ENCODE assay signal across 13 cellular contexts in the genomic region with DNA sequence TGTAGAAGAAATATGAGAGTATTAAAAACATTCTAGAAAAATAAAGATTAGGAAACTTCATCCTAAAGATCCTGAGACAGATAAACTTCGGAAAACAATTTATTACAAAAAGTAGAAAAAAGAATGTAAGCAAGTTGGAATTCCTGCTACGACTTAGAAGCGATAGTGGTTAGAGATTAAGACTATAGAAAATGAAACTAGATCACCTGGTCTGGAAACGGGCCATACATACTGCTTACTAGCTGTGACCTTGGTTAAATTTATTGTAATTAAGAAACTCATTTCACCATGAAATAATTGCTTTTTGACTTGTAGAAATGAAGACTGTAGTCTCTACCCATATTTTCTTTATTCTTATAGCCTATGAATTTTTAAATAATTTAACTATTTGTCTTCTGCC.
DNase-seq lines count a peak whose midpoint lies in the region; ATAC-seq, FAIRE-seq and TF ChIP-seq lines count a peak whose summit lies in the region.
"Had no signal": no experiment of that assay in that cellular context is flagged by ENCODE, and none has a peak within 500 bp of the region (broad histone marks: within the 10 kb centered on the region; RNA-seq: fewer than 3 reads in every experiment).

No MANE protein-coding gene starts in this region.

- no peaks in the 10 kb centered on the region for H3K9me2 ChIP-seq in Loucy (replicated peaks; ENCODE audit: low read depth, low read length)

- H3K4me3 ChIP-seq in Loucy (ENCODE audit: low read length, poor library complexity, severe bottlenecking) = peak overlapping the region; percentile 24
- H3K4me3 ChIP-seq in keratinocyte (ENCODE audit: control insufficient read depth in 2 of 3, extremely low read depth in 1 of 3, insufficient read depth in 2 of 3, low read depth in 1 of 3, low read length in 3 of 3) = peak overlapping the region in 2 of 3 experiments; percentile 15 to 41
- no peak overlapping the region for H3K4me3 ChIP-seq in brain microvascular endothelial cell (ENCODE audit: low read depth, low read length)
- H3K4me3 ChIP-seq: BLaER1 treated with 17β-estradiol and CSF1 and Interleukin-3, amounts not matched to agents 10 nM and 100 nM had no signal

- TF ChIP-seq CTCF in Loucy (conservative IDR thresholded peaks at IDR 0.05; ENCODE audit: low read length) (no peak), keratinocyte (optimal IDR thresholded peaks at IDR 0.05 in 1 of 3, IDR thresholded peaks at IDR 0.05 in 1 of 3, conservative IDR thresholded peaks at IDR 0.05 in 1 of 3; ENCODE audit: extremely low read depth in 1 of 3, insufficient read depth in 2 of 3, low read length in 3 of 3) (no peak), brain microvascular endothelial cell (IDR thresholded peaks at IDR 0.05; ENCODE audit: low read depth, low read length, missing control alignments) (no peak)

- no peaks in the 10 kb centered on the region for H3K27me3 ChIP-seq in Loucy (ENCODE audit: insufficient read depth, low read length, poor library complexity, severe bottlenecking)
- no peaks in the 10 kb centered on the region for H3K27me3 ChIP-seq in keratinocyte (ENCODE audit: control insufficient read depth, extremely low read depth, insufficient read depth, low read length)
- no peaks in the 10 kb centered on the region for H3K27me3 ChIP-seq in brain microvascular endothelial cell (replicated peaks)
- H3K27me3 ChIP-seq: BLaER1 treated with 17β-estradiol and CSF1 and Interleukin-3, amounts not matched to agents 10 nM and 100 nM had no signal

- ATAC-seq in stimulated activated naive CD8-positive, alpha-beta T cell treated with anti-CD3 and anti-CD28 coated beads, Interleukin-15, amount 100 ng/mL, for 72 hours = no peak
- no peak for ATAC-seq in HG02973 (IDR thresholded peaks at IDR 0.05; ENCODE audit: unreplicated experiment)

- peaks cover 31% of the 10 kb centered on the region for H3K4me1 ChIP-seq in Loucy (ENCODE audit: insufficient read depth, low read length, poor library complexity, severe bottlenecking)
- H3K4me1 ChIP-seq in keratinocyte (ENCODE audit: control insufficient read depth, extremely low read depth, insufficient read depth, low read length) = peaks cover 2% of the 10 kb centered on the region
- H3K4me1 ChIP-seq: BLaER1 treated with 17β-estradiol and CSF1 and Interleukin-3, amounts not matched to agents 10 nM and 100 nM had no signal

- 0 out of 2 replicates have a peak, but pooled peaks cover 5% of the 10 kb centered on the region for H3F3A ChIP-seq in Loucy (ENCODE audit: low read depth)

- H3K9me3 ChIP-seq in Loucy (ENCODE audit: insufficient read depth, low read depth, low read length) (peaks cover 4% of the 10 kb centered on the region; the same call in 1 of the 2 replicates), keratinocyte (ENCODE audit: control insufficient read depth, low read depth, low read length) (no peaks in the 10 kb centered on the region)

- H3K4me2 ChIP-seq in Loucy (ENCODE audit: low read depth, low read length, poor library complexity, severe bottlenecking) = peak overlapping the region; percentile 21
- peak overlapping the region; percentile 75 for H3K4me2 ChIP-seq in keratinocyte (ENCODE audit: control insufficient read depth, extremely low read depth, insufficient read depth, low read depth, low read length)
- H3K4me2 ChIP-seq: BLaER1 treated with 17β-estradiol and CSF1 and Interleukin-3, amounts not matched to agents 10 nM and 100 nM had no signal

- H2AFZ ChIP-seq in Loucy (ENCODE audit: low read length) = peak overlapping the region; percentile 63; the same call in 1 of the 2 replicates
- peak overlapping the region; percentile 93 for H2AFZ ChIP-seq in keratinocyte (ENCODE audit: control insufficient read depth, low read length)

- H3K9me3 Mint-ChIP-seq in stimulated activated naive CD8-positive, alpha-beta T cell treated with anti-CD3 and anti-CD28 coated beads, Interleukin-15, amount 100 ng/mL, for 72 hours = peaks cover 14 to 18% of the 10 kb centered on the region in 2 donors

- dilution Hi-C loops in keratinocyte (cut with MboI; ENCODE audit: extremely low pct_ligation_motif_present, low sequenced_read_pairs) = no loop called here

- no peaks in the 10 kb centered on the region for H3K36me3 ChIP-seq in Loucy (ENCODE audit: insufficient read depth, low read length)
- no peaks in the 10 kb centered on the region for H3K36me3 ChIP-seq in keratinocyte (ENCODE audit: control insufficient read depth in 2 of 2, extremely low read depth in 1 of 2, insufficient read depth in 2 of 2, low read length in 2 of 2)
- no peaks in the 10 kb centered on the region for H3K36me3 ChIP-seq in brain microvascular endothelial cell (replicated peaks)
- H3K36me3 ChIP-seq: BLaER1 treated with 17β-estradiol and CSF1 and Interleukin-3, amounts not matched to agents 10 nM and 100 nM had no signal

- in situ Hi-C loops in brain microvascular endothelial cell (cut with HindIII; ENCODE audit: low pct_ligation_motif_present, low sequenced_read_pairs) = no loop called here

- DNase-seq in DMS53 treated with DMSO at 0.1 percent for 48 hours (lab: John Stamatoyannopoulos, UW; ENCODE audit: unreplicated experiment) = peak; percentile 76
- peak; percentile 23 for DNase-seq in RPMI8226
- DNase-seq in keratinocyte (ENCODE audit: low read depth, low spot score) = no peak
- no peak for DNase-seq in stimulated activated naive CD8-positive, alpha-beta T cell treated with anti-CD3 and anti-CD28 coated beads, Interleukin-15, amount 100 ng/mL, for 72 hours
- no peak for DNase-seq in brain microvascular endothelial cell
- DNase-seq: H7, NCI-H1048, NCI-H146, NCI-H446, NCI-H82 had no signal

- H3K27me3 Mint-ChIP-seq in stimulated activated naive CD8-positive, alpha-beta T cell treated with anti-CD3 and anti-CD28 coated beads, Interleukin-15, amount 100 ng/mL, for 72 hours = no peaks in the 10 kb centered on the region

- H3K9ac ChIP-seq in Loucy (ENCODE audit: low read depth, low read length, poor library complexity, severe bottlenecking) (no peak overlapping the region), keratinocyte (ENCODE audit: control insufficient read depth, extremely low read depth, insufficient read depth, low read length) (peak overlapping the region; percentile 1)
- H3K9ac ChIP-seq: BLaER1 treated with 17β-estradiol and CSF1 and Interleukin-3, amounts not matched to agents 10 nM and 100 nM had no signal

- H4K20me1 ChIP-seq in Loucy (ENCODE audit: insufficient read depth, low read length, poor library complexity, severe bottlenecking) (no peaks in the 10 kb centered on the region), keratinocyte (ENCODE audit: control insufficient read depth, extremely low read depth, insufficient read depth, low read length) (no peaks in the 10 kb centered on the region)
- H4K20me1 ChIP-seq: BLaER1 treated with 17β-estradiol and CSF1 and Interleukin-3, amounts not matched to agents 10 nM and 100 nM had no signal

- no peaks in the 10 kb centered on the region for H3K9me1 ChIP-seq in keratinocyte (ENCODE audit: control insufficient read depth, extremely low read depth, insufficient read depth, low read length)

- H3K27ac ChIP-seq in keratinocyte (ENCODE audit: control insufficient read depth, insufficient read depth, low read length) (no peak overlapping the region), brain microvascular endothelial cell (no peak overlapping the region)
- H3K27ac ChIP-seq: BLaER1 treated with 17β-estradiol and CSF1 and Interleukin-3, amounts not matched to agents 10 nM and 100 nM had no signal

- H3K27ac Mint-ChIP-seq in stimulated activated naive CD8-positive, alpha-beta T cell treated with anti-CD3 and anti-CD28 coated beads, Interleukin-15, amount 100 ng/mL, for 72 hours = no peak overlapping the region

- FAIRE-seq in keratinocyte (lab: Jason Lieb, UNC) = no peak

- H3K4me1 Mint-ChIP-seq in stimulated activated naive CD8-positive, alpha-beta T cell treated with anti-CD3 and anti-CD28 coated beads, Interleukin-15, amount 100 ng/mL, for 72 hours = no peaks in the 10 kb centered on the region

- no peak overlapping the region for H3K4me3 Mint-ChIP-seq in stimulated activated naive CD8-positive, alpha-beta T cell treated with anti-CD3 and anti-CD28 coated beads, Interleukin-15, amount 100 ng/mL, for 72 hours

- H3K79me2 ChIP-seq in Loucy (ENCODE audit: insufficient read depth, low read length) (no peaks in the 10 kb centered on the region), keratinocyte (ENCODE audit: control insufficient read depth, insufficient read depth, low read length) (no peaks in the 10 kb centered on the region)

Comparison
In these comparisons a context has a peak if more than half of its experiments do, and no peak if none do; other contexts are left out.
1. DNase-seq: peak in DMS53 treated with DMSO at 0.1 percent for 48 hours (single experiment) and RPMI8226 (single experiment); none in keratinocyte (single experiment), stimulated activated naive CD8-positive, alpha-beta T cell treated with anti-CD3 and anti-CD28 coated beads, Interleukin-15, amount 100 ng/mL, for 72 hours (0 of 2) and brain microvascular endothelial cell (single experiment).